ENCODE assay signal across 8 cellular contexts in genomic region chr19:41939861-41940442, GRCh38. TPM values are rescaled to one million over a fixed set of nuclear protein-coding genes. Genes with fewer than 3 reads are reported as not detected.
DNase-seq lines count a peak whose midpoint lies in the region; ATAC-seq, FAIRE-seq and TF ChIP-seq lines count a peak whose summit lies in the region.

No MANE protein-coding gene starts in this region.

- no peaks in the 10 kb centered on the region for H3K27me3 ChIP-seq in small intestine (ENCODE audit: control insufficient read depth in 2 of 2, insufficient read depth in 2 of 2, low read length in 2 of 2)

- peaks cover 35% of the 10 kb centered on the region for H3K27me3 Mint-ChIP-seq in activated CD8-positive, alpha-beta memory T cell treated with anti-CD3 and anti-CD28 coated beads, Interleukin-2, amount 10 ng/mL, durations not matched to agents 7 days and 5 days

- no peak overlapping the region for H3K27ac Mint-ChIP-seq in activated CD8-positive, alpha-beta memory T cell treated with anti-CD3 and anti-CD28 coated beads, Interleukin-2, amount 10 ng/mL, durations not matched to agents 7 days and 5 days

- H3K36me3 Mint-ChIP-seq in activated CD8-positive, alpha-beta memory T cell treated with anti-CD3 and anti-CD28 coated beads, Interleukin-2, amount 10 ng/mL, durations not matched to agents 7 days and 5 days, result peaks cover 1% of the 10 kb centered on the region

- WGBS in small intestine, 3 donors, result 3 to 8% (median 4%) methylated on average over 50 to 64 of the region's 64 CpGs

- no peaks in the 10 kb centered on the region for H3K36me3 ChIP-seq in small intestine (ENCODE audit: control insufficient read depth in 2 of 2, insufficient read depth in 2 of 2, low read length in 2 of 2)

- H3K9me3 ChIP-seq in small intestine (ENCODE audit: control insufficient read depth, low read depth), result no peaks in the 10 kb centered on the region

- H3K9me3 Mint-ChIP-seq in activated CD8-positive, alpha-beta memory T cell treated with anti-CD3 and anti-CD28 coated beads, Interleukin-2, amount 10 ng/mL, durations not matched to agents 7 days and 5 days (ENCODE audit: low read depth), result no peaks in the 10 kb centered on the region

- FAIRE-seq in HTR-8/SVneo (lab: Jason Lieb, UNC), result no peak
- no peak for FAIRE-seq in small intestine (lab: Jason Lieb, UNC)

- peak overlapping the region; percentile 72 for H3K4me3 Mint-ChIP-seq in activated CD8-positive, alpha-beta memory T cell treated with anti-CD3 and anti-CD28 coated beads, Interleukin-2, amount 10 ng/mL, durations not matched to agents 7 days and 5 days

- H3K4me1 ChIP-seq in small intestine (ENCODE audit: control insufficient read depth in 2 of 2, insufficient read depth in 1 of 2, low read depth in 1 of 2, low read length in 1 of 2), result no peaks in the 10 kb centered on the region

- no peak for TF ChIP-seq CTCF in AG10803 (conservative IDR thresholded peaks at IDR 0.05; ENCODE audit: low read length)

- H3K4me3 ChIP-seq in AG10803 (ENCODE audit: low read length), result peak overlapping the region; percentile 62
- peak overlapping the region; percentile 39 to 60 for H3K4me3 ChIP-seq in small intestine (ENCODE audit: low read depth in 1 of 2, low read length in 2 of 2)

- peak; percentile 31 for ATAC-seq in activated CD8-positive, alpha-beta memory T cell treated with anti-CD3 and anti-CD28 coated beads, Interleukin-2, amount 10 ng/mL, durations not matched to agents 7 days and 5 days
- ATAC-seq in left cardiac atrium, result peak; percentile 31 to 32
- no peak for ATAC-seq in HG02884 (IDR thresholded peaks at IDR 0.05; ENCODE audit: unreplicated experiment)

- H3K27ac ChIP-seq in small intestine (ENCODE audit: low read depth in 1 of 2, low read length in 1 of 2), result peak overlapping the region; percentile 27 to 60

- intact Hi-C loops in left cardiac atrium (cut with DNase I), result no loop called here

- CTCF ChIA-PET in activated CD8-positive, alpha-beta memory T cell treated with anti-CD3 and anti-CD28 coated beads, Interleukin-2, amount 10 ng/mL, durations not matched to agents 7 days and 5 days (lab: Charles Lee), result interaction anchor here (0.6 to 1.0 kb wide), 2 partner anchors 10 to 50 kb away, joined by 3 read pairs; no protein-coding TSS in a partner anchor

- peaks cover 41% of the 10 kb centered on the region for H3K4me1 Mint-ChIP-seq in activated CD8-positive, alpha-beta memory T cell treated with anti-CD3 and anti-CD28 coated beads, Interleukin-2, amount 10 ng/mL, durations not matched to agents 7 days and 5 days

- DNase-seq in AG10803 (ENCODE audit: low read depth), result no peak
- peak; percentile 79 for DNase-seq in HTR-8/SVneo (ENCODE audit: insufficient read length, low spot score)
- DNase-seq in activated CD8-positive, alpha-beta memory T cell treated with anti-CD3 and anti-CD28 coated beads, Interleukin-2, amount 10 ng/mL, durations not matched to agents 7 days and 5 days, result no peak
- DNase-seq in left cardiac atrium, result no peak
- no peak for DNase-seq in small intestine
- DNase-seq in Ammon's horn (ENCODE audit: low spot score), result no peak
- DNase-seq in NCI-H187 treated with DMSO at 0.1 percent for 48 hours (lab: John Stamatoyannopoulos, UW), result no peak

RNA-seq across cellular contexts. Expression of gene ERFL, which starts 11.7 kb away (rescaled TPM):
- total RNA-seq in activated CD8-positive, alpha-beta memory T cell treated with anti-CD3 and anti-CD28 coated beads, Interleukin-2, amount 10 ng/mL, durations not matched to agents 7 days and 5 days, result 1 to 10 TPM; 1.5 to 1.9 TPM
- under 1 TPM in 1 of 2 donors, not detected in 1; 0.16 TPM for total RNA-seq in left cardiac atrium
- under 1 TPM in 1 of 3 donors, not detected in 2; 0.21 TPM for polyA plus RNA-seq in small intestine

RNA-seq across cellular contexts. Expression of gene RABAC1, which starts 19.2 kb away (rescaled TPM):
- 10 to 100 TPM; 81.3 to 93.9 TPM for total RNA-seq in activated CD8-positive, alpha-beta memory T cell treated with anti-CD3 and anti-CD28 coated beads, Interleukin-2, amount 10 ng/mL, durations not matched to agents 7 days and 5 days
- total RNA-seq in left cardiac atrium, result 100 to 1,000 TPM in 1 of 2 donors, 10 to 100 TPM in 1; 91.4 to 117 TPM
- polyA plus RNA-seq in small intestine, result 100 to 1,000 TPM; 183 to 227 (median 206) TPM

RNA-seq across cellular contexts. Expression of gene ATP1A3, which starts 54.1 kb away (rescaled TPM):
- 1 to 10 TPM; 3.4 to 5.6 TPM for total RNA-seq in activated CD8-positive, alpha-beta memory T cell treated with anti-CD3 and anti-CD28 coated beads, Interleukin-2, amount 10 ng/mL, durations not matched to agents 7 days and 5 days
- total RNA-seq in left cardiac atrium, result 100 to 1,000 TPM; 235 to 274 TPM
- 1 to 10 TPM in 1 of 3 donors, under 1 TPM in 1, not detected in 1; 0.81 to 4.3 TPM for polyA plus RNA-seq in small intestine

RNA-seq across cellular contexts. Expression of gene ARHGEF1, which starts 57.0 kb away (rescaled TPM):
- total RNA-seq in activated CD8-positive, alpha-beta memory T cell treated with anti-CD3 and anti-CD28 coated beads, Interleukin-2, amount 10 ng/mL, durations not matched to agents 7 days and 5 days, result 100 to 1,000 TPM; 545 to 682 TPM
- 10 to 100 TPM; 47.0 to 59.1 TPM for total RNA-seq in left cardiac atrium
- 100 to 1,000 TPM in 2 of 3 donors, 10 to 100 TPM in 1; 55.3 to 120 (median 118) TPM for polyA plus RNA-seq in small intestine

Comparison
In these comparisons a context has a peak if more than half of its experiments do, and no peak if none do; other contexts are left out.
1. RNA of gene ATP1A3, which starts 54.1 kb away (total RNA-seq): 235 to 274 TPM in left cardiac atrium; 3.4 to 5.6 TPM in activated CD8-positive, alpha-beta memory T cell treated with anti-CD3 and anti-CD28 coated beads, Interleukin-2, amount 10 ng/mL, durations not matched to agents 7 days and 5 days; every median in the first group is over 10 times any median in the second.